ENCODE assay signal across 7 cellular contexts in genomic region chr10:118508863-118509262, GRCh38.
"Had no signal": no experiment of that assay in that cellular context is flagged by ENCODE, and none has a peak within 500 bp of the region (broad histone marks: within the 10 kb centered on the region; RNA-seq: fewer than 3 reads in every experiment).

No MANE protein-coding gene starts in this region.

- ATAC-seq: HCT116 had no signal

- H3K27ac Mint-ChIP-seq: HFFc6 had no signal

- H3K4me3 Mint-ChIP-seq: HFFc6 had no signal

- H3K9me3 Mint-ChIP-seq: HFFc6 had no signal

- DNase-seq: GM23248, GOT3, H7, HFFc6, IMR-90, KBM-7 had no signal
